36 cellular contexts compared by ENCODE assay signal in genomic region chr12:71174825-71175224, GRCh38. TPM values are rescaled to one million over a fixed set of nuclear protein-coding genes. Genes with fewer than 3 reads are reported as not detected.
"Had no signal": no experiment of that assay in that cellular context is flagged by ENCODE, and none has a peak within 500 bp of the region (broad histone marks: within the 10 kb centered on the region; RNA-seq: fewer than 3 reads in every experiment).

No MANE protein-coding gene starts in this region.

- H3K4me1 Mint-ChIP-seq: activated B cell treated with CpG ODN at 0.5 μM for 24 hours; activated CD4-positive, alpha-beta memory T cell treated with anti-CD3 and anti-CD28 coated beads, Interleukin-2, amount 10 ng/mL, durations not matched to agents 7 days and 5 days; activated CD4-positive, alpha-beta T cell treated with anti-CD3 and anti-CD28 coated beads, Interleukin-2, amount 10 ng/mL, durations not matched to agents 7 days and 5 days; activated CD8-positive, alpha-beta memory T cell treated with anti-CD3 and anti-CD28 coated beads, Interleukin-2, amount 10 ng/mL, durations not matched to agents 7 days and 5 days; activated naive CD4-positive, alpha-beta T cell treated with anti-CD3 and anti-CD28 coated beads, Interleukin-2, amount 10 ng/mL, durations not matched to agents 7 days and 5 days; activated naive CD4-positive, alpha-beta T cell treated with anti-CD3 and anti-CD28 coated beads, Interleukin-2, amount 50 U/mL, for 24 hours; activated naive CD8-positive, alpha-beta T cell treated with anti-CD3 and anti-CD28 coated beads, Interleukin-2, amount 10 ng/mL, durations not matched to agents 7 days and 5 days; activated naive CD8-positive, alpha-beta T cell treated with anti-CD3 and anti-CD28 coated beads, Interleukin-2, amount 50 U/mL, for 24 hours; brain; central memory CD8-positive, alpha-beta T cell had no signal

- H3K27me3 Mint-ChIP-seq: activated B cell treated with CpG ODN at 0.5 μM for 24 hours; activated CD4-positive, alpha-beta memory T cell treated with anti-CD3 and anti-CD28 coated beads, Interleukin-2, amount 10 ng/mL, durations not matched to agents 7 days and 5 days; activated CD4-positive, alpha-beta T cell treated with anti-CD3 and anti-CD28 coated beads, Interleukin-2, amount 10 ng/mL, durations not matched to agents 7 days and 5 days; activated CD8-positive, alpha-beta memory T cell treated with anti-CD3 and anti-CD28 coated beads, Interleukin-2, amount 10 ng/mL, durations not matched to agents 7 days and 5 days; activated naive CD4-positive, alpha-beta T cell treated with anti-CD3 and anti-CD28 coated beads, Interleukin-2, amount 10 ng/mL, durations not matched to agents 7 days and 5 days; activated naive CD8-positive, alpha-beta T cell; activated naive CD8-positive, alpha-beta T cell treated with anti-CD3 and anti-CD28 coated beads, Interleukin-2, amount 10 ng/mL, durations not matched to agents 7 days and 5 days; activated T-cell treated with anti-CD3 and anti-CD28 coated beads, Interleukin-2, amount 50 U/mL, for 24 hours; central memory CD8-positive, alpha-beta T cell had no signal

- H3K9me3 ChIP-seq: ascending aorta had no signal

- ATAC-seq: activated CD8-positive, alpha-beta memory T cell treated with anti-CD3 and anti-CD28 coated beads, Interleukin-2, amount 10 ng/mL, durations not matched to agents 7 days and 5 days; activated CD8-positive, alpha-beta T cell treated with anti-CD3 and anti-CD28 coated beads, Interleukin-2, amount 10 ng/mL, durations not matched to agents 7 days and 5 days; activated naive CD8-positive, alpha-beta T cell treated with anti-CD3 and anti-CD28 coated beads, Interleukin-2, amount 50 U/mL, for 24 hours had no signal

- H3K4me3 Mint-ChIP-seq: activated B cell treated with CpG ODN at 0.5 μM for 24 hours; activated CD4-positive, alpha-beta memory T cell treated with anti-CD3 and anti-CD28 coated beads, Interleukin-2, amount 10 ng/mL, durations not matched to agents 7 days and 5 days; activated CD4-positive, alpha-beta T cell treated with anti-CD3 and anti-CD28 coated beads, Interleukin-2, amount 10 ng/mL, durations not matched to agents 7 days and 5 days; activated CD8-positive, alpha-beta memory T cell treated with anti-CD3 and anti-CD28 coated beads, Interleukin-2, amount 10 ng/mL, durations not matched to agents 7 days and 5 days; activated CD8-positive, alpha-beta T cell treated with anti-CD3 and anti-CD28 coated beads, Interleukin-2, amount 10 ng/mL, durations not matched to agents 7 days and 5 days; activated naive CD4-positive, alpha-beta T cell treated with anti-CD3 and anti-CD28 coated beads, Interleukin-2, amount 10 ng/mL, durations not matched to agents 7 days and 5 days; activated naive CD4-positive, alpha-beta T cell treated with anti-CD3 and anti-CD28 coated beads, Interleukin-2, amount 50 U/mL, for 24 hours; activated naive CD8-positive, alpha-beta T cell; activated naive CD8-positive, alpha-beta T cell treated with anti-CD3 and anti-CD28 coated beads, Interleukin-2, amount 10 ng/mL, durations not matched to agents 7 days and 5 days; activated naive CD8-positive, alpha-beta T cell treated with anti-CD3 and anti-CD28 coated beads, Interleukin-2, amount 50 U/mL, for 24 hours; activated T-cell treated with anti-CD3 and anti-CD28 coated beads, Interleukin-2, amount 50 U/mL, for 24 hours; brain; central memory CD8-positive, alpha-beta T cell; T-helper 1 cell treated with Interleukin-12 subunit alpha and Interleukin-12 subunit beta and Interleukin-4 antibody, amounts not matched to agents 30 μg/mL and 1 μg/mL, for 36 hours; T-helper 2 cell treated with Interferon-gamma antibody and Interleukin-4, amounts not matched to agents 5 μg/mL and 100 μg/mL, for 36 hours had no signal

- H3K9me3 Mint-ChIP-seq: activated CD4-positive, alpha-beta memory T cell treated with anti-CD3 and anti-CD28 coated beads, Interleukin-2, amount 10 ng/mL, durations not matched to agents 7 days and 5 days; activated CD4-positive, alpha-beta T cell treated with anti-CD3 and anti-CD28 coated beads, Interleukin-2, amount 10 ng/mL, durations not matched to agents 7 days and 5 days; activated naive CD4-positive, alpha-beta T cell treated with anti-CD3 and anti-CD28 coated beads, Interleukin-2, amount 10 ng/mL, durations not matched to agents 7 days and 5 days; activated naive CD4-positive, alpha-beta T cell treated with anti-CD3 and anti-CD28 coated beads, Interleukin-2, amount 50 U/mL, for 24 hours; activated T-helper 2 cell treated with anti-CD3 and anti-CD28 coated beads, Interferon-gamma antibody, Interleukin-2, Interleukin-4, amounts not matched to agents 10 μg/mL and 5 μg/mL and 100 μg/mL, durations not matched to agents 14 hours and 24 hours and 36 hours; T-helper 1 cell treated with Interleukin-12 subunit alpha and Interleukin-12 subunit beta and Interleukin-4 antibody, amounts not matched to agents 30 μg/mL and 1 μg/mL, for 36 hours; T-helper 2 cell treated with Interferon-gamma antibody and Interleukin-4, amounts not matched to agents 5 μg/mL and 100 μg/mL, for 36 hours had no signal

- H3K4me3 ChIP-seq: ascending aorta, cardiac muscle cell had no signal

- DNase-seq: activated B cell treated with CpG ODN at 0.5 μM for 24 hours; activated CD4-positive, alpha-beta memory T cell treated with anti-CD3 and anti-CD28 coated beads, Interleukin-2, amount 10 ng/mL, durations not matched to agents 7 days and 5 days; activated CD4-positive, alpha-beta T cell treated with anti-CD3 and anti-CD28 coated beads for 48 hours; activated CD4-positive, alpha-beta T cell treated with anti-CD3 and anti-CD28 coated beads, Interleukin-2, amount 10 ng/mL, durations not matched to agents 7 days and 5 days; activated CD4-positive, alpha-beta T cell treated with anti-CD3 and anti-CD28 coated beads, Interleukin-2, amount 50 U/mL, for 48 hours; activated CD4-positive, CD25-positive, alpha-beta regulatory T cell treated with anti-CD3 and anti-CD28 coated beads, Interleukin-2, amount 50 U/mL, for 72 hours; activated CD8-positive, alpha-beta memory T cell treated with anti-CD3 and anti-CD28 coated beads for 24 hours; activated CD8-positive, alpha-beta memory T cell treated with anti-CD3 and anti-CD28 coated beads, Interleukin-2, amount 10 ng/mL, durations not matched to agents 7 days and 5 days; activated CD8-positive, alpha-beta memory T cell treated with anti-CD3 and anti-CD28 coated beads, Interleukin-2, amount 50 U/mL, for 48 hours; activated CD8-positive, alpha-beta T cell treated with anti-CD3 and anti-CD28 coated beads, Interleukin-2, amount 10 ng/mL, durations not matched to agents 7 days and 5 days; activated effector memory CD4-positive, alpha-beta T cell treated with Interleukin-2 at 50 U/mL for 16 hours; activated gamma-delta T cell; activated naive CD4-positive, alpha-beta T cell treated with anti-CD3 and anti-CD28 coated beads, Interleukin-2, amount 10 ng/mL, durations not matched to agents 7 days and 5 days; activated naive CD4-positive, alpha-beta T cell treated with Interleukin-2 at 50 U/mL for 16 hours; activated naive CD8-positive, alpha-beta T cell treated with anti-CD3 and anti-CD28 coated beads, Interleukin-2, amount 10 ng/mL, durations not matched to agents 7 days and 5 days; activated naive CD8-positive, alpha-beta T cell treated with anti-CD3 and anti-CD28 coated beads, Interleukin-2, amount 50 U/mL, for 24 hours; activated T-cell treated with anti-CD3 and anti-CD28 coated beads, Interleukin-2, amount 50 U/mL, for 24 hours; activated T-cell treated with anti-CD3 and anti-CD28 coated beads, Interleukin-2, amount 50 U/mL, for 48 hours; amygdala; anterior cingulate cortex; caudate nucleus; cerebellar nuclear complex; T-helper 2 cell; T-helper 9 cell had no signal

- H3K27ac Mint-ChIP-seq: activated B cell treated with CpG ODN at 0.5 μM for 24 hours; activated CD4-positive, alpha-beta memory T cell treated with anti-CD3 and anti-CD28 coated beads, Interleukin-2, amount 10 ng/mL, durations not matched to agents 7 days and 5 days; activated CD4-positive, alpha-beta T cell treated with anti-CD3 and anti-CD28 coated beads, Interleukin-2, amount 10 ng/mL, durations not matched to agents 7 days and 5 days; activated CD8-positive, alpha-beta memory T cell treated with anti-CD3 and anti-CD28 coated beads, Interleukin-2, amount 10 ng/mL, durations not matched to agents 7 days and 5 days; activated CD8-positive, alpha-beta T cell treated with anti-CD3 and anti-CD28 coated beads, Interleukin-2, amount 10 ng/mL, durations not matched to agents 7 days and 5 days; activated naive CD4-positive, alpha-beta T cell treated with anti-CD3 and anti-CD28 coated beads, Interleukin-2, amount 10 ng/mL, durations not matched to agents 7 days and 5 days; activated naive CD4-positive, alpha-beta T cell treated with anti-CD3 and anti-CD28 coated beads, Interleukin-2, amount 50 U/mL, for 24 hours; activated naive CD8-positive, alpha-beta T cell; activated naive CD8-positive, alpha-beta T cell treated with anti-CD3 and anti-CD28 coated beads, Interleukin-2, amount 10 ng/mL, durations not matched to agents 7 days and 5 days; activated naive CD8-positive, alpha-beta T cell treated with anti-CD3 and anti-CD28 coated beads, Interleukin-2, amount 50 U/mL, for 24 hours; activated T-cell treated with anti-CD3 and anti-CD28 coated beads, Interleukin-2, amount 50 U/mL, for 24 hours; activated T-helper 2 cell treated with anti-CD3 and anti-CD28 coated beads, Interferon-gamma antibody, Interleukin-2, Interleukin-4, amounts not matched to agents 10 μg/mL and 5 μg/mL and 100 μg/mL, durations not matched to agents 14 hours and 24 hours and 36 hours; brain; T-helper 1 cell treated with Interleukin-12 subunit alpha and Interleukin-12 subunit beta and Interleukin-4 antibody, amounts not matched to agents 30 μg/mL and 1 μg/mL, for 36 hours; T-helper 2 cell treated with Interferon-gamma antibody and Interleukin-4, amounts not matched to agents 5 μg/mL and 100 μg/mL, for 36 hours had no signal

- H3K4me1 ChIP-seq: ascending aorta had no signal

- H3K36me3 ChIP-seq: ascending aorta, cardiac muscle cell had no signal

- H3K27me3 ChIP-seq: ascending aorta, cardiac muscle cell had no signal

- H3K27ac ChIP-seq: ascending aorta, cardiac muscle cell, VCaP had no signal

- H3K36me3 Mint-ChIP-seq: activated CD8-positive, alpha-beta memory T cell treated with anti-CD3 and anti-CD28 coated beads, Interleukin-2, amount 10 ng/mL, durations not matched to agents 7 days and 5 days; activated naive CD4-positive, alpha-beta T cell treated with anti-CD3 and anti-CD28 coated beads, Interleukin-2, amount 10 ng/mL, durations not matched to agents 7 days and 5 days; activated naive CD4-positive, alpha-beta T cell treated with anti-CD3 and anti-CD28 coated beads, Interleukin-2, amount 50 U/mL, for 24 hours; activated naive CD8-positive, alpha-beta T cell; activated naive CD8-positive, alpha-beta T cell treated with anti-CD3 and anti-CD28 coated beads, Interleukin-2, amount 10 ng/mL, durations not matched to agents 7 days and 5 days; brain had no signal

- FAIRE-seq: bronchial epithelial cell, TTC549 had no signal

RNA-seq across cellular contexts. Expression of gene TSPAN8, which starts 17.0 kb away (rescaled TPM):
- total RNA-seq: activated B cell treated with CpG ODN at 0.5 μM for 24 hours; activated CD4-positive, alpha-beta memory T cell treated with anti-CD3 and anti-CD28 coated beads, Interleukin-2, amount 10 ng/mL, durations not matched to agents 7 days and 5 days; activated CD4-positive, alpha-beta T cell treated with anti-CD3 and anti-CD28 coated beads, Interleukin-2, amount 10 ng/mL, durations not matched to agents 7 days and 5 days; activated CD8-positive, alpha-beta memory T cell treated with anti-CD3 and anti-CD28 coated beads, Interleukin-2, amount 10 ng/mL, durations not matched to agents 7 days and 5 days; activated CD8-positive, alpha-beta T cell treated with anti-CD3 and anti-CD28 coated beads, Interleukin-2, amount 10 ng/mL, durations not matched to agents 7 days and 5 days; activated naive CD8-positive, alpha-beta T cell treated with anti-CD3 and anti-CD28 coated beads, Interleukin-2, amount 10 ng/mL, durations not matched to agents 7 days and 5 days; activated T-helper 2 cell treated with anti-CD3 and anti-CD28 coated beads, Interferon-gamma antibody, Interleukin-2, Interleukin-4, amounts not matched to agents 10 μg/mL and 5 μg/mL and 100 μg/mL, durations not matched to agents 14 hours and 24 hours and 36 hours; bronchial epithelial cell; cardiac muscle cell had no signal
